Comparison of ENCODE assay signal across 8 cellular contexts in genomic region chr14:64338616-64339316, GRCh38. TPM values are rescaled to one million over a fixed set of nuclear protein-coding genes. Genes with fewer than 3 reads are reported as not detected.
A peak's percentile ranks its signal among the peaks of the same experiment; 100 is the strongest.
DNase-seq lines count a peak whose midpoint lies in the region; ATAC-seq, FAIRE-seq and TF ChIP-seq lines count a peak whose summit lies in the region.

No MANE protein-coding gene starts in this region.

- TF ChIP-seq CTCF in Caco-2 (IDR thresholded peaks at IDR 0.05; ENCODE audit: insufficient read depth in 1 of 2, low read depth in 1 of 2, low read length in 1 of 2, severe bottlenecking in 1 of 2, unreplicated experiment in 1 of 2): no peak

- no peak overlapping the region for H2AK5ac ChIP-seq in mesendoderm (ENCODE audit: low read length)

- H3K9me3 Mint-ChIP-seq in Caco-2 (ENCODE audit: unreplicated experiment): peaks cover 17% of the 10 kb centered on the region
- H3K9me3 Mint-ChIP-seq in activated CD8-positive, alpha-beta memory T cell treated with anti-CD3 and anti-CD28 coated beads, Interleukin-2, amount 10 ng/mL, durations not matched to agents 7 days and 5 days (ENCODE audit: low read depth): peaks cover 7% of the 10 kb centered on the region

- H3K27me3 ChIP-seq in Caco-2 (replicated peaks; ENCODE audit: control insufficient read depth, insufficient read depth, low read length): no peaks in the 10 kb centered on the region
- H3K27me3 ChIP-seq in endocrine pancreas (ENCODE audit: control insufficient read depth, insufficient read depth, low read length): no peaks in the 10 kb centered on the region
- H3K27me3 ChIP-seq in mesendoderm (ENCODE audit: insufficient read depth, low read length, poor library complexity): no peaks in the 10 kb centered on the region

- H3K4me3 Mint-ChIP-seq in Caco-2 (ENCODE audit: unreplicated experiment): peak overlapping the region; percentile 94
- peak overlapping the region; percentile 94 for H3K4me3 Mint-ChIP-seq in activated CD8-positive, alpha-beta memory T cell treated with anti-CD3 and anti-CD28 coated beads, Interleukin-2, amount 10 ng/mL, durations not matched to agents 7 days and 5 days

- no CpG with 5 or more reads among the region's 49 CpGs for WGBS in mesendoderm (ENCODE audit: extremely low coverage, insufficient coverage, low lambda C conversion rate)

- peak; percentile 86 for ATAC-seq in GM21381 (IDR thresholded peaks at IDR 0.05; ENCODE audit: unreplicated experiment)
- ATAC-seq in activated CD8-positive, alpha-beta memory T cell treated with anti-CD3 and anti-CD28 coated beads, Interleukin-2, amount 10 ng/mL, durations not matched to agents 7 days and 5 days: peak; percentile 84

- peak overlapping the region; percentile 86 for H3K18ac ChIP-seq in mesendoderm (ENCODE audit: low read length)

- H2BK120ac ChIP-seq in mesendoderm (ENCODE audit: low read depth, low read length): no peak overlapping the region

- H3K79me2 ChIP-seq in mesendoderm (ENCODE audit: control insufficient read depth, insufficient read depth, low read length): no peaks in the 10 kb centered on the region

- H3K79me1 ChIP-seq in mesendoderm (ENCODE audit: low read length): no peaks in the 10 kb centered on the region

- intact Hi-C loops in Caco-2 (cut with micrococcal nuclease; ENCODE audit: unreplicated experiment): loop anchor here (1.0 to 5.0 kb wide), 2 partner anchors 50 to 129 kb away; partner anchors contain the start of genes AKAP5 and MTHFD1

- peaks cover 25% of the 10 kb centered on the region for H3K36me3 Mint-ChIP-seq in Caco-2 (ENCODE audit: insufficient read depth, unreplicated experiment)
- H3K36me3 Mint-ChIP-seq in activated CD8-positive, alpha-beta memory T cell treated with anti-CD3 and anti-CD28 coated beads, Interleukin-2, amount 10 ng/mL, durations not matched to agents 7 days and 5 days: peaks cover 14% of the 10 kb centered on the region

- peak overlapping the region; percentile 10 for H3K4ac ChIP-seq in mesendoderm (ENCODE audit: low read depth, low read length)

- peak; percentile 97 to 99 for DNase-seq in Caco-2
- DNase-seq in HTR-8/SVneo (ENCODE audit: insufficient read length, low spot score): peak; percentile 100
- DNase-seq in NOMO-1 treated with DMSO at 0.1 percent for 48 hours (lab: John Stamatoyannopoulos, UW; ENCODE audit: unreplicated experiment): peak; percentile 99
- DNase-seq in activated CD8-positive, alpha-beta memory T cell treated with anti-CD3 and anti-CD28 coated beads, Interleukin-2, amount 10 ng/mL, durations not matched to agents 7 days and 5 days: peak; percentile 96
- peak; percentile 100 for DNase-seq in mesendoderm
- peak; percentile 77 for DNase-seq in stimulated activated CD8-positive, alpha-beta memory T cell treated with anti-CD3 and anti-CD28 coated beads, Interleukin-12 subunit alpha, Interleukin-12 subunit beta, amount 100 ng/mL, for 4 hours (ENCODE audit: low read depth)

- H3K4me3 ChIP-seq in Caco-2 (ENCODE audit: low read depth, low read length) (peak overlapping the region; percentile 81), endocrine pancreas (ENCODE audit: control insufficient read depth, insufficient read depth, low read length) (peak overlapping the region; percentile 62), mesendoderm (ENCODE audit: low read length) (peak overlapping the region; percentile 17)

- H3K36me3 ChIP-seq in Caco-2 (ENCODE audit: control insufficient read depth, insufficient read depth, low read length) (no peaks in the 10 kb centered on the region), endocrine pancreas (ENCODE audit: control insufficient read depth, insufficient read depth, low read length) (no peaks in the 10 kb centered on the region), mesendoderm (ENCODE audit: control insufficient read depth, insufficient read depth, low read length) (no peaks in the 10 kb centered on the region)

- H3K56ac ChIP-seq in mesendoderm (ENCODE audit: low read length): peak overlapping the region; percentile 91

- H2BK5ac ChIP-seq in mesendoderm (ENCODE audit: low read length): no peak overlapping the region

- no peak overlapping the region for H2BK15ac ChIP-seq in mesendoderm (replicated peaks; ENCODE audit: low read depth)

- H4K8ac ChIP-seq in mesendoderm (ENCODE audit: low read depth, low read length): no peak overlapping the region

- peak overlapping the region; percentile 52 for H3K27ac ChIP-seq in mesendoderm (ENCODE audit: low read depth, low read length)

- peak overlapping the region; percentile 22 for H3K4me2 ChIP-seq in mesendoderm (ENCODE audit: low read length)

- H3K9me3 ChIP-seq in Caco-2 (no peaks in the 10 kb centered on the region; the same call in 1 of the 2 replicates), endocrine pancreas (ENCODE audit: control insufficient read depth, low read length) (no peaks in the 10 kb centered on the region)

- H3K4me1 ChIP-seq in Caco-2 (peaks cover 8% of the 10 kb centered on the region), endocrine pancreas (ENCODE audit: control insufficient read depth, insufficient read depth, low read length) (peaks cover 7% of the 10 kb centered on the region), mesendoderm (ENCODE audit: control insufficient read depth, low read depth, low read length) (no peaks in the 10 kb centered on the region)

- H3K9ac ChIP-seq in endocrine pancreas (ENCODE audit: control insufficient read depth, insufficient read depth, low read length): peak overlapping the region; percentile 82
- H3K9ac ChIP-seq in mesendoderm (ENCODE audit: low read length): peak overlapping the region; percentile 85

- FAIRE-seq in HTR-8/SVneo (lab: Jason Lieb, UNC): peak; percentile 100

- peak overlapping the region; percentile 96 for H3K27ac Mint-ChIP-seq in Caco-2 (ENCODE audit: unreplicated experiment)
- H3K27ac Mint-ChIP-seq in activated CD8-positive, alpha-beta memory T cell treated with anti-CD3 and anti-CD28 coated beads, Interleukin-2, amount 10 ng/mL, durations not matched to agents 7 days and 5 days: peak overlapping the region; percentile 83

- CTCF ChIA-PET in Caco-2 (lab: Charles Lee): interaction anchor here (1.0 to 1.3 kb wide), 3 partner anchors 49 to 139 kb away, joined by 4 to 7 read pairs (median 4); partner anchors contain the start of gene MTHFD1
- CTCF ChIA-PET in activated CD8-positive, alpha-beta memory T cell treated with anti-CD3 and anti-CD28 coated beads, Interleukin-2, amount 10 ng/mL, durations not matched to agents 7 days and 5 days (lab: Charles Lee): interaction anchor here (0.6 to 2.5 kb wide), 8 partner anchors 35 to 486 kb away, joined by 3 to 11 read pairs (median 4); partner anchors contain the start of genes HSPA2, MTHFD1 and SYNE2

- peaks cover 9% of the 10 kb centered on the region for H3K4me1 Mint-ChIP-seq in Caco-2 (ENCODE audit: low read depth, unreplicated experiment)
- peaks cover 25% of the 10 kb centered on the region for H3K4me1 Mint-ChIP-seq in activated CD8-positive, alpha-beta memory T cell treated with anti-CD3 and anti-CD28 coated beads, Interleukin-2, amount 10 ng/mL, durations not matched to agents 7 days and 5 days

- POLR2A ChIA-PET in Caco-2 (lab: Charles Lee): interaction anchor here (2.8 kb wide), 1 partner anchor 49 kb away, joined by 14 read pairs; the partner anchor contains the start of gene MTHFD1

- no peak overlapping the region for H4K5ac ChIP-seq in mesendoderm (ENCODE audit: low read length)

- H3K27me3 Mint-ChIP-seq in Caco-2 (ENCODE audit: insufficient read depth, unreplicated experiment): no peaks in the 10 kb centered on the region
- H3K27me3 Mint-ChIP-seq in activated CD8-positive, alpha-beta memory T cell treated with anti-CD3 and anti-CD28 coated beads, Interleukin-2, amount 10 ng/mL, durations not matched to agents 7 days and 5 days: no peaks in the 10 kb centered on the region

- BruUV-seq in Caco-2 (replicated peaks; lab: Mats Ljungman, UMichigan): no TSS peak

- H3K23ac ChIP-seq in mesendoderm (ENCODE audit: low read length): no peak overlapping the region

RNA-seq across cellular contexts. Expression of gene ESR2, which starts 44.6 kb away (rescaled TPM):
- total RNA-seq in Caco-2 (2022): 0.19 and 0.23 TPM in 2 replicates
- under 1 TPM; 0.15 to 0.49 TPM for total RNA-seq in activated CD8-positive, alpha-beta memory T cell treated with anti-CD3 and anti-CD28 coated beads, Interleukin-2, amount 10 ng/mL, durations not matched to agents 7 days and 5 days
- polyA plus RNA-seq in mesendoderm (2013, experiment 1 of 2): 0.06 TPM
- 0.06 TPM for polyA plus RNA-seq in mesendoderm (2013, experiment 2 of 2)

RNA-seq across cellular contexts. Expression of gene MTHFD1, which starts 49.4 kb away (rescaled TPM):
- total RNA-seq in Caco-2 (2022): 180 and 203 TPM in 2 replicates
- 100 to 1,000 TPM; 223 to 316 TPM for total RNA-seq in activated CD8-positive, alpha-beta memory T cell treated with anti-CD3 and anti-CD28 coated beads, Interleukin-2, amount 10 ng/mL, durations not matched to agents 7 days and 5 days
- polyA plus RNA-seq in mesendoderm (2013, experiment 1 of 2): 207 TPM
- polyA plus RNA-seq in mesendoderm (2013, experiment 2 of 2): 208 TPM

Comparison
In these comparisons a context has a peak if more than half of its experiments do, and no peak if none do; other contexts are left out.
1. Peak in every context shown above with its lines: DNase-seq, ATAC-seq, H3K4me3 ChIP-seq and H3K27ac ChIP-seq.
2. H3K4me3 ChIP-seq: peak in every context shown above with its lines; median percentile 81 in Caco-2; 62 in endocrine pancreas; 17 in mesendoderm.